ENCODE assay signal across 22 cellular contexts in genomic region chrX:154084449-154085300, GRCh38. TPM values are rescaled to one million over a fixed set of nuclear protein-coding genes. Genes with fewer than 3 reads are reported as not detected.
DNase-seq lines count a peak whose midpoint lies in the region; ATAC-seq and TF ChIP-seq lines count a peak whose summit lies in the region.
"Had no signal": no experiment of that assay in that cellular context is flagged by ENCODE, and none has a peak within 500 bp of the region (broad histone marks: within the 10 kb centered on the region; RNA-seq: fewer than 3 reads in every experiment).

No MANE protein-coding gene starts in this region.

- peaks cover 32% of the 10 kb centered on the region for H3K4me1 ChIP-seq in CD8-positive, alpha-beta T cell (ENCODE audit: insufficient read depth, low read length)

- POLR2A ChIA-PET in CD8-positive, alpha-beta T cell (lab: Charles Lee): interaction anchor here (1.2 kb wide), 1 partner anchor 12 kb away, joined by 3 read pairs; no protein-coding TSS in a partner anchor
- POLR2A ChIA-PET in naive thymus-derived CD8-positive, alpha-beta T cell (lab: Charles Lee): no interaction called here

- no peaks in the 10 kb centered on the region for H3K9me3 ChIP-seq in CD8-positive, alpha-beta T cell (ENCODE audit: low read length)
- H3K9me3 ChIP-seq: esophagus squamous epithelium, suprapubic skin, vagina had no signal

- intact Hi-C loops in CD8-positive, alpha-beta T cell (cut with DNase I, micrococcal nuclease): no loop called here
- intact Hi-C loops in activated T-helper 1 cell treated with anti-CD3 and anti-CD28 coated beads, Interleukin-12 subunit alpha, Interleukin-12 subunit beta, Interleukin-2, Interleukin-4 antibody, amounts not matched to agents 30 ng/mL and 10 ng/mL and 1 ng/mL, durations not matched to agents 14 hours and 24 hours and 36 hours (cut with micrococcal nuclease): no loop called here

- peak overlapping the region; percentile 70 for H3K27ac Mint-ChIP-seq in T-helper 2 cell treated with Interferon-gamma antibody and Interleukin-4, amounts not matched to agents 5 μg/mL and 100 μg/mL, for 36 hours
- H3K27ac Mint-ChIP-seq in CD8-positive, alpha-beta T cell: peak overlapping the region; percentile 81
- peak overlapping the region; percentile 89 for H3K27ac Mint-ChIP-seq in activated T-helper 1 cell treated with anti-CD3 and anti-CD28 coated beads, Interleukin-12 subunit alpha, Interleukin-12 subunit beta, Interleukin-2, Interleukin-4 antibody, amounts not matched to agents 30 ng/mL and 10 ng/mL and 1 ng/mL, durations not matched to agents 14 hours and 24 hours and 36 hours
- peak overlapping the region in 8 of 10 donors; percentile 18 to 83 (median 61) for H3K27ac Mint-ChIP-seq in naive thymus-derived CD8-positive, alpha-beta T cell
- H3K27ac Mint-ChIP-seq: H9 had no signal

- CTCF ChIA-PET in CD8-positive, alpha-beta T cell (lab: Charles Lee): no interaction called here

- no peak overlapping the region for H3K27ac ChIP-seq in CD8-positive, alpha-beta T cell (ENCODE audit: low read depth, low read length)
- H3K27ac ChIP-seq: suprapubic skin, vagina had no signal

- H3K9me3 Mint-ChIP-seq in T-helper 2 cell treated with Interferon-gamma antibody and Interleukin-4, amounts not matched to agents 5 μg/mL and 100 μg/mL, for 36 hours: no peaks in the 10 kb centered on the region
- H3K9me3 Mint-ChIP-seq in CD8-positive, alpha-beta T cell: no peaks in the 10 kb centered on the region
- no peaks in the 10 kb centered on the region for H3K9me3 Mint-ChIP-seq in activated T-helper 1 cell treated with anti-CD3 and anti-CD28 coated beads, Interleukin-12 subunit alpha, Interleukin-12 subunit beta, Interleukin-2, Interleukin-4 antibody, amounts not matched to agents 30 ng/mL and 10 ng/mL and 1 ng/mL, durations not matched to agents 14 hours and 24 hours and 36 hours
- H3K9me3 Mint-ChIP-seq in naive thymus-derived CD8-positive, alpha-beta T cell: no peaks in the 10 kb centered on the region

- no peak overlapping the region for H3K4me3 ChIP-seq in CD8-positive, alpha-beta T cell (ENCODE audit: low read depth, low read length)
- H3K4me3 ChIP-seq: esophagus squamous epithelium, suprapubic skin, vagina had no signal

- TF ChIP-seq CTCF in CD8-positive, alpha-beta T cell (IDR thresholded peaks at IDR 0.05): no peak

- H3K36me3 Mint-ChIP-seq in T-helper 2 cell treated with Interferon-gamma antibody and Interleukin-4, amounts not matched to agents 5 μg/mL and 100 μg/mL, for 36 hours (ENCODE audit: low read depth): peaks cover 33% of the 10 kb centered on the region
- H3K36me3 Mint-ChIP-seq in CD8-positive, alpha-beta T cell: peaks cover 32% of the 10 kb centered on the region
- peaks cover 26% of the 10 kb centered on the region for H3K36me3 Mint-ChIP-seq in activated T-helper 1 cell treated with anti-CD3 and anti-CD28 coated beads, Interleukin-12 subunit alpha, Interleukin-12 subunit beta, Interleukin-2, Interleukin-4 antibody, amounts not matched to agents 30 ng/mL and 10 ng/mL and 1 ng/mL, durations not matched to agents 14 hours and 24 hours and 36 hours (ENCODE audit: low read depth)
- H3K36me3 Mint-ChIP-seq in naive thymus-derived CD8-positive, alpha-beta T cell: peaks cover 0 to 52% (median 0%) of the 10 kb centered on the region in 3 donors

- peak; percentile 6 for ATAC-seq in CD8-positive, alpha-beta T cell
- ATAC-seq in naive thymus-derived CD8-positive, alpha-beta T cell: peak in 1 of 2 donors; percentile 41
- no peak for ATAC-seq in HG03432 (IDR thresholded peaks at IDR 0.05; ENCODE audit: unreplicated experiment)
- no peak for ATAC-seq in HG02642 (IDR thresholded peaks at IDR 0.05; ENCODE audit: poor library complexity, unreplicated experiment)
- ATAC-seq: left colon, PC-3 had no signal

- no peaks in the 10 kb centered on the region for H3K27me3 Mint-ChIP-seq in T-helper 2 cell treated with Interferon-gamma antibody and Interleukin-4, amounts not matched to agents 5 μg/mL and 100 μg/mL, for 36 hours (ENCODE audit: low read depth)
- H3K27me3 Mint-ChIP-seq in CD8-positive, alpha-beta T cell (ENCODE audit: low read depth): no peaks in the 10 kb centered on the region
- H3K27me3 Mint-ChIP-seq in activated T-helper 1 cell treated with anti-CD3 and anti-CD28 coated beads, Interleukin-12 subunit alpha, Interleukin-12 subunit beta, Interleukin-2, Interleukin-4 antibody, amounts not matched to agents 30 ng/mL and 10 ng/mL and 1 ng/mL, durations not matched to agents 14 hours and 24 hours and 36 hours (ENCODE audit: insufficient read depth): no peaks in the 10 kb centered on the region
- no peaks in the 10 kb centered on the region for H3K27me3 Mint-ChIP-seq in naive thymus-derived CD8-positive, alpha-beta T cell

- H3K36me3 ChIP-seq in CD8-positive, alpha-beta T cell (ENCODE audit: insufficient read depth, low read length): no peaks in the 10 kb centered on the region
- H3K36me3 ChIP-seq: esophagus squamous epithelium, suprapubic skin, vagina had no signal

- no peaks in the 10 kb centered on the region for H3K27me3 ChIP-seq in CD8-positive, alpha-beta T cell (ENCODE audit: insufficient read depth, low read length)
- H3K27me3 ChIP-seq: esophagus squamous epithelium, suprapubic skin, vagina had no signal

- H3K4me1 Mint-ChIP-seq in T-helper 2 cell treated with Interferon-gamma antibody and Interleukin-4, amounts not matched to agents 5 μg/mL and 100 μg/mL, for 36 hours (ENCODE audit: low read depth): peaks cover 20% of the 10 kb centered on the region
- peaks cover 40% of the 10 kb centered on the region for H3K4me1 Mint-ChIP-seq in CD8-positive, alpha-beta T cell (ENCODE audit: low read depth)
- peaks cover 24% of the 10 kb centered on the region for H3K4me1 Mint-ChIP-seq in activated T-helper 1 cell treated with anti-CD3 and anti-CD28 coated beads, Interleukin-12 subunit alpha, Interleukin-12 subunit beta, Interleukin-2, Interleukin-4 antibody, amounts not matched to agents 30 ng/mL and 10 ng/mL and 1 ng/mL, durations not matched to agents 14 hours and 24 hours and 36 hours (ENCODE audit: low read depth)
- peaks cover 9 to 46% (median 33%) of the 10 kb centered on the region in 4 donors for H3K4me1 Mint-ChIP-seq in naive thymus-derived CD8-positive, alpha-beta T cell
- H3K4me1 Mint-ChIP-seq: H9 had no signal

- no peak for DNase-seq in T-helper 2 cell treated with Interferon-gamma antibody and Interleukin-4, amounts not matched to agents 5 μg/mL and 100 μg/mL, for 36 hours (ENCODE audit: low spot score)
- DNase-seq in T-helper 2 cell (no peak), NCI-H748 (lab: John Stamatoyannopoulos, UW; ENCODE audit: unreplicated experiment) (no peak)
- DNase-seq in CD8-positive, alpha-beta T cell: no peak
- DNase-seq in activated T-helper 1 cell treated with anti-CD3 and anti-CD28 coated beads, Interleukin-12 subunit alpha, Interleukin-12 subunit beta, Interleukin-2, Interleukin-4 antibody, amounts not matched to agents 30 ng/mL and 10 ng/mL and 1 ng/mL, durations not matched to agents 14 hours and 24 hours and 36 hours (ENCODE audit: low spot score): no peak
- DNase-seq in naive thymus-derived CD8-positive, alpha-beta T cell: no peak
- DNase-seq: C1 segment of cervical spinal cord; DMS53; effector memory CD4-positive, alpha-beta T cell; esophagus squamous epithelium; H9; left colon; NCI-H2227 treated with DMSO at 0.1 percent for 48 hours; PC-3; small intestine; stimulated activated CD4-positive, alpha-beta T cell treated with anti-CD3 and anti-CD28 coated beads, Interleukin-4, amount 100 ng/mL, for 1 hour had no signal

- no peak overlapping the region for H3K4me3 Mint-ChIP-seq in T-helper 2 cell treated with Interferon-gamma antibody and Interleukin-4, amounts not matched to agents 5 μg/mL and 100 μg/mL, for 36 hours
- peak overlapping the region; percentile 32 for H3K4me3 Mint-ChIP-seq in CD8-positive, alpha-beta T cell
- peak overlapping the region; percentile 49 for H3K4me3 Mint-ChIP-seq in activated T-helper 1 cell treated with anti-CD3 and anti-CD28 coated beads, Interleukin-12 subunit alpha, Interleukin-12 subunit beta, Interleukin-2, Interleukin-4 antibody, amounts not matched to agents 30 ng/mL and 10 ng/mL and 1 ng/mL, durations not matched to agents 14 hours and 24 hours and 36 hours
- H3K4me3 Mint-ChIP-seq in naive thymus-derived CD8-positive, alpha-beta T cell: peak overlapping the region in 7 of 10 donors; percentile 2 to 60 (median 24)
- H3K4me3 Mint-ChIP-seq: H9 had no signal

RNA-seq across cellular contexts. Expression of gene MECP2, which starts 12.8 kb away (rescaled TPM):
- 100 to 1,000 TPM; 106 to 204 TPM for total RNA-seq in CD8-positive, alpha-beta T cell
- total RNA-seq in activated T-helper 1 cell treated with anti-CD3 and anti-CD28 coated beads, Interleukin-12 subunit alpha, Interleukin-12 subunit beta, Interleukin-2, Interleukin-4 antibody, amounts not matched to agents 30 ng/mL and 10 ng/mL and 1 ng/mL, durations not matched to agents 14 hours and 24 hours and 36 hours: 53.4 and 59.4 TPM in 2 replicates
- total RNA-seq in naive thymus-derived CD8-positive, alpha-beta T cell: 10 to 100 TPM; 87.7 to 88.3 TPM
- 10 to 100 TPM; 12.0 to 22.2 (median 12.2) TPM for polyA plus RNA-seq in naive thymus-derived CD8-positive, alpha-beta T cell

RNA-seq across cellular contexts. Expression of gene OPN1LW, which starts 59.4 kb away (rescaled TPM):
- not detected for total RNA-seq in CD8-positive, alpha-beta T cell
- not detected in 2 replicates for total RNA-seq in activated T-helper 1 cell treated with anti-CD3 and anti-CD28 coated beads, Interleukin-12 subunit alpha, Interleukin-12 subunit beta, Interleukin-2, Interleukin-4 antibody, amounts not matched to agents 30 ng/mL and 10 ng/mL and 1 ng/mL, durations not matched to agents 14 hours and 24 hours and 36 hours
- not detected for total RNA-seq in naive thymus-derived CD8-positive, alpha-beta T cell
- polyA plus RNA-seq in naive thymus-derived CD8-positive, alpha-beta T cell: not detected
- total RNA-seq: esophagus squamous epithelium, H9, left colon, mesenteric fat pad, PC-3, SK-MEL-5, suprapubic skin, vagina had no signal
- polyA plus RNA-seq: small intestine had no signal
